ENCODE assay signal across 12 cellular contexts in the genomic region with DNA sequence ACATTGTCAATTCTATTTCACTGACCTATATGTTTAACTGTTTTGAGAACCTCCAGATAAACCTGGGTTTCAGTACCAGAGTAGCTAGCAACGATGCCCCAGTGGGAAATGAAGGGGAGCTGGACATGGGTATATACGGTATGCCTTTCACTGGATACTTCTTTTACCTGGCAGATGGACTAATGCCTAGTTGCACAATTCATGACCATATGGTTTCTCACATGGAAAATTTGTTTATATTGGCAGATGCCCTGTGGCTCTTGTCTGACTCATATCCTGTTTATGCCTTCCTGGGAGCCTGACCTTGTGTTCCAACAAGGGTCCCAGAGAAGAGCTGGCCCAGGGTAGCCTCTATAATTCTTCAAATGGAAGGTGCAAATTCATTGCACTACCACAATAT.
DNase-seq lines count a peak whose midpoint lies in the region; TF ChIP-seq lines count a peak whose summit lies in the region.
"Had no signal": no experiment of that assay in that cellular context is flagged by ENCODE, and none has a peak within 500 bp of the region (broad histone marks: within the 10 kb centered on the region; RNA-seq: fewer than 3 reads in every experiment).

No MANE protein-coding gene starts in this region.

- no peak for TF ChIP-seq POLR2A in spleen (IDR thresholded peaks at IDR 0.05)

- H3K4me1 ChIP-seq in BE2C = peaks cover 13% of the 10 kb centered on the region
- no peaks in the 10 kb centered on the region for H3K4me1 ChIP-seq in adipocyte (ENCODE audit: control insufficient read depth, insufficient read depth, low read length)
- no peaks in the 10 kb centered on the region for H3K4me1 ChIP-seq in spleen

- POLR2A ChIA-PET in GM10248 (lab: Yijun Ruan, JAX) = no interaction called here
- POLR2A ChIA-PET in activated CD4-positive, alpha-beta T cell treated with anti-CD3 and anti-CD28 coated beads, Interleukin-2, amount 10 ng/mL, durations not matched to agents 7 days and 5 days (lab: Charles Lee) = no interaction called here

- no peak overlapping the region for H3K27ac Mint-ChIP-seq in activated CD4-positive, alpha-beta T cell treated with anti-CD3 and anti-CD28 coated beads, Interleukin-2, amount 10 ng/mL, durations not matched to agents 7 days and 5 days
- H3K27ac Mint-ChIP-seq: activated naive CD8-positive, alpha-beta T cell treated with anti-CD3 and anti-CD28 coated beads for 36 hours; natural killer cell treated with Interleukin-12 subunit alpha and Interleukin-12 subunit beta and Interleukin-15 and Interleukin-18, amount 100 ng/mL, for 72 hours had no signal

- no peaks in the 10 kb centered on the region for H3K9me3 ChIP-seq in BE2C
- peaks cover 14% of the 10 kb centered on the region for H3K9me3 ChIP-seq in adipocyte (ENCODE audit: control insufficient read depth, low read length)
- peaks cover 0 to 15% (median 10%) of the 10 kb centered on the region in 8 donors for H3K9me3 ChIP-seq in spleen

- no peak for TF ChIP-seq CTCF in BE2C (IDR thresholded peaks at IDR 0.05; ENCODE audit: low read depth, low read length)
- no peak for TF ChIP-seq CTCF in spleen (IDR thresholded peaks at IDR 0.05 in 8 of 11, conservative IDR thresholded peaks at IDR 0.05 in 3 of 11)
- TF ChIP-seq CTCF in GM10248 (IDR thresholded peaks at IDR 0.05; ENCODE audit: control extremely low read depth, extremely low read depth, low read depth, missing control alignments) = no peak

- no peak overlapping the region for H3K4me3 ChIP-seq in BE2C (ENCODE audit: low read depth, low read length)
- no peak overlapping the region for H3K4me3 ChIP-seq in adipocyte (ENCODE audit: low read length)
- H3K4me3 ChIP-seq in spleen = no peak overlapping the region

- H3K36me3 ChIP-seq in BE2C = no peaks in the 10 kb centered on the region
- H3K36me3 ChIP-seq in adipocyte (ENCODE audit: control insufficient read depth, insufficient read depth, low read length, severe bottlenecking) = no peaks in the 10 kb centered on the region
- no peaks in the 10 kb centered on the region for H3K36me3 ChIP-seq in spleen

- H3K4me3 Mint-ChIP-seq in activated CD4-positive, alpha-beta T cell treated with anti-CD3 and anti-CD28 coated beads, Interleukin-2, amount 10 ng/mL, durations not matched to agents 7 days and 5 days = no peak overlapping the region
- H3K4me3 Mint-ChIP-seq: activated naive CD8-positive, alpha-beta T cell treated with anti-CD3 and anti-CD28 coated beads for 36 hours; natural killer cell treated with Interleukin-12 subunit alpha and Interleukin-12 subunit beta and Interleukin-15 and Interleukin-18, amount 100 ng/mL, for 72 hours had no signal

- intact Hi-C loops in spleen (cut with DNase I; ENCODE audit: low total_unique reads) = no loop called here

- WGBS in spleen, 5 donors = 71 to 91% (median 85%) methylated on average over 2 of the region's 2 CpGs

- no peaks in the 10 kb centered on the region for H3K36me3 Mint-ChIP-seq in activated CD4-positive, alpha-beta T cell treated with anti-CD3 and anti-CD28 coated beads, Interleukin-2, amount 10 ng/mL, durations not matched to agents 7 days and 5 days (ENCODE audit: low read depth)
- H3K36me3 Mint-ChIP-seq: activated naive CD8-positive, alpha-beta T cell treated with anti-CD3 and anti-CD28 coated beads for 36 hours; natural killer cell treated with Interleukin-12 subunit alpha and Interleukin-12 subunit beta and Interleukin-15 and Interleukin-18, amount 100 ng/mL, for 72 hours had no signal

- H3K27ac ChIP-seq in spleen = no peak overlapping the region

- DNase-seq in BE2C = peak; percentile 26
- peak; percentile 51 for DNase-seq in NCI-H1694 (lab: John Stamatoyannopoulos, UW)
- peak; percentile 30 for DNase-seq in adipocyte (ENCODE audit: low read depth)
- DNase-seq in foreskin melanocyte = peak; percentile 6
- no peak for DNase-seq in inferior parietal cortex (ENCODE audit: extremely low spot score)
- DNase-seq in spleen = no peak
- DNase-seq in GM10248 (ENCODE audit: extremely low spot score) = no peak
- no peak for DNase-seq in activated CD4-positive, alpha-beta T cell treated with anti-CD3 and anti-CD28 coated beads, Interleukin-2, amount 10 ng/mL, durations not matched to agents 7 days and 5 days
- DNase-seq: activated CD8-positive, alpha-beta memory T cell treated with anti-CD3 and anti-CD28 coated beads for 24 hours; activated naive CD8-positive, alpha-beta T cell treated with anti-CD3 and anti-CD28 coated beads for 36 hours; effector memory CD4-positive, alpha-beta T cell had no signal

- no peak overlapping the region for H3K9ac ChIP-seq in adipocyte (ENCODE audit: low read length)

- H3K27me3 ChIP-seq in BE2C = no peaks in the 10 kb centered on the region
- no peaks in the 10 kb centered on the region for H3K27me3 ChIP-seq in adipocyte (replicated peaks; ENCODE audit: control insufficient read depth, insufficient read depth, low read length)
- no peaks in the 10 kb centered on the region for H3K27me3 ChIP-seq in spleen (replicated peaks in 1 of 7)

- H3K4me1 Mint-ChIP-seq in activated CD4-positive, alpha-beta T cell treated with anti-CD3 and anti-CD28 coated beads, Interleukin-2, amount 10 ng/mL, durations not matched to agents 7 days and 5 days = no peaks in the 10 kb centered on the region
- H3K4me1 Mint-ChIP-seq: activated naive CD8-positive, alpha-beta T cell treated with anti-CD3 and anti-CD28 coated beads for 36 hours had no signal

- no peaks in the 10 kb centered on the region for H3K27me3 Mint-ChIP-seq in activated CD4-positive, alpha-beta T cell treated with anti-CD3 and anti-CD28 coated beads, Interleukin-2, amount 10 ng/mL, durations not matched to agents 7 days and 5 days
- H3K27me3 Mint-ChIP-seq: natural killer cell treated with Interleukin-12 subunit alpha and Interleukin-12 subunit beta and Interleukin-15 and Interleukin-18, amount 100 ng/mL, for 72 hours had no signal

- no peaks in the 10 kb centered on the region for H3K9me3 Mint-ChIP-seq in activated CD4-positive, alpha-beta T cell treated with anti-CD3 and anti-CD28 coated beads, Interleukin-2, amount 10 ng/mL, durations not matched to agents 7 days and 5 days

- CTCF ChIA-PET in GM10248 (lab: Yijun Ruan, JAX) = interaction anchor here (0.9 to 1.5 kb wide), 2 partner anchors 9 kb away, joined by 3 to 5 read pairs; no protein-coding TSS in a partner anchor
- CTCF ChIA-PET in activated CD4-positive, alpha-beta T cell treated with anti-CD3 and anti-CD28 coated beads, Interleukin-2, amount 10 ng/mL, durations not matched to agents 7 days and 5 days (lab: Charles Lee) = no interaction called here

Comparison
In these comparisons a context has a peak if more than half of its experiments do, and no peak if none do; other contexts are left out.
1. DNase-seq: peak in BE2C (single experiment), NCI-H1694 (single experiment), adipocyte (single experiment) and foreskin melanocyte (single experiment); none in inferior parietal cortex (single experiment), spleen (single experiment), GM10248 (single experiment) and activated CD4-positive, alpha-beta T cell treated with anti-CD3 and anti-CD28 coated beads, Interleukin-2, amount 10 ng/mL, durations not matched to agents 7 days and 5 days (single experiment).